ENCODE assay signal across 22 cellular contexts in the genomic region with DNA sequence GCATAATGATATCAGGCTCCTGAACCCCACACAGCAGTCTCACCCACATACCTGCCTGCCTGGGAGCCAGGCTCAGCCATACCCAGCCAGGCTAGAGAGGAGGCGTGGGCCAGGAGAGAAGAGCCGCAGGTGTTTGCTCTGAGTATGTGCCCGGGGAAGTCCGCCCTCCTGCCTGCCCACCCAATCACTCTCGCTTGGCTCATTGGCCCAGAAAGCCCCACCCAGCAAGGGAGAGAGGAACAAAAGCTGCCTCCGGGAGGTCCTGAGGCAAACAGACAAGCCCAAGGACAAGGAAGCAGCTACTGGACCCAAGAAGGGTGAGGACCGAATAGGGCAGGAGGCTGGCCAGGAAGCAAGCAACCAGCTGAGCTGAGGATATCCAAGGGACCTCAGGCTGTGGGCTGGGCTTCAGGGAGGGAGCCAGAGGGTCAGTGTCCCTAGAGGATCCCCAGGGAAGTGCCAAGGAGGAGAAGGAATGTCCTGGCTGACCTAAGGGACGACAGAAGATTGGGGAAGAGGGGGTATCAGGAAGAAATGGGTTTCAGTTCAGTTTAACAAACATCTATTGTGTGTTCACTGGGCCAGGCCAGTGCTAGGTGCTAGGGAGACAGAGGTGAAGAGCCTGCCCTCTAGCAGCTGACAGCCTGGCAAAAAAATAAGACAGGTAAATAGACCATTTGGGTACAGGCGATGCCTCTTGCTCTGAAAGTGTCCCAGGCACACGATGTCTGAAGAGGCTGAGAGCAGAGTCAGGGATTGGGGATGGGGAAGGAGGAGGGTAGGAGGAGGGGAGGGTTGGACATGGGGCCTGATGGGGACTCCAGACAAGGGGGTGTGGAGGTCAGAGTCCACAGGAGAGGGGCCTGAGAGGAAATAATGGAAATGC. TPM values are rescaled to one million over a fixed set of nuclear protein-coding genes. Genes with fewer than 3 reads are reported as not detected.
DNase-seq lines count a peak whose midpoint lies in the region; ATAC-seq, FAIRE-seq and TF ChIP-seq lines count a peak whose summit lies in the region.
"Had no signal": no experiment of that assay in that cellular context is flagged by ENCODE, and none has a peak within 500 bp of the region (broad histone marks: within the 10 kb centered on the region; RNA-seq: fewer than 3 reads in every experiment).

A gene (plus strand): TSS at position 269 of the 886 bp plus-strand sequence. CDS start 1,515 bp downstream, outside the sequence.

- H3K4me3 Mint-ChIP-seq in stimulated activated naive B cell treated with anti-CD40 and anti-IgM and Interleukin-4, amounts not matched to agents 10 μg/mL and 1 μg/mL and 100 μg/mL, for 72 hours: no peak within 1 kb of the TSS
- H3K4me3 Mint-ChIP-seq: natural killer cell; stimulated activated naive CD8-positive, alpha-beta T cell treated with anti-CD3 and anti-CD28 coated beads, Interleukin-15, amount 100 ng/mL, for 72 hours; T-helper 2 cell treated with Interferon-gamma antibody and Interleukin-4, amounts not matched to agents 5 μg/mL and 100 μg/mL, for 36 hours had no signal

- peaks cover 14 to 20% of the 10 kb centered on the region in 2 donors for H3K27me3 Mint-ChIP-seq in stimulated activated naive B cell treated with anti-CD40 and anti-IgM and Interleukin-4, amounts not matched to agents 10 μg/mL and 1 μg/mL and 100 μg/mL, for 72 hours

- no peak for ATAC-seq in stimulated activated naive B cell treated with anti-CD40 and anti-IgM and Interleukin-4, amounts not matched to agents 10 μg/mL and 1 μg/mL and 100 μg/mL, for 72 hours (replicated peaks)
- ATAC-seq in sciatic nerve: no peak
- ATAC-seq: activated CD4-positive, CD25-positive, alpha-beta regulatory T cell treated with anti-CD3 and anti-CD28 coated beads, Interleukin-2, amount 50 U/mL, for 24 hours; gastrocnemius medialis; natural killer cell; stimulated activated naive CD8-positive, alpha-beta T cell treated with anti-CD3 and anti-CD28 coated beads, Interleukin-15, amount 100 ng/mL, for 72 hours had no signal

- H3K36me3 ChIP-seq in bronchial epithelial cell (ENCODE audit: control insufficient read depth, insufficient read depth, low read length) (peaks cover 7% of the 10 kb centered on the region), kidney epithelial cell (ENCODE audit: control insufficient read depth, insufficient read depth, low read length) (no peaks in the 10 kb centered on the region)
- H3K36me3 ChIP-seq: gastrocnemius medialis, right atrium auricular region, SJSA1 had no signal

- no peaks in the 10 kb centered on the region for H3K9me3 Mint-ChIP-seq in stimulated activated naive B cell treated with anti-CD40 and anti-IgM and Interleukin-4, amounts not matched to agents 10 μg/mL and 1 μg/mL and 100 μg/mL, for 72 hours
- H3K9me3 Mint-ChIP-seq: natural killer cell; stimulated activated naive CD8-positive, alpha-beta T cell treated with anti-CD3 and anti-CD28 coated beads, Interleukin-15, amount 100 ng/mL, for 72 hours; T-helper 2 cell treated with Interferon-gamma antibody and Interleukin-4, amounts not matched to agents 5 μg/mL and 100 μg/mL, for 36 hours had no signal

- FAIRE-seq in bronchial epithelial cell (lab: Jason Lieb, UNC): peak; percentile 28
- FAIRE-seq: A549 had no signal

- H3K36me3 Mint-ChIP-seq in stimulated activated naive B cell treated with anti-CD40 and anti-IgM and Interleukin-4, amounts not matched to agents 10 μg/mL and 1 μg/mL and 100 μg/mL, for 72 hours: no peaks in the 10 kb centered on the region
- H3K36me3 Mint-ChIP-seq: natural killer cell had no signal

- peak; percentile 12 for TF ChIP-seq CTCF in bronchial epithelial cell (IDR thresholded peaks at IDR 0.05; ENCODE audit: insufficient read depth, low read length, severe bottlenecking)
- peak; percentile 10 for TF ChIP-seq CTCF in kidney epithelial cell (IDR thresholded peaks at IDR 0.05; ENCODE audit: insufficient read depth, low read length, poor library complexity, severe bottlenecking)

- H3K27me3 ChIP-seq in bronchial epithelial cell (ENCODE audit: control insufficient read depth, insufficient read depth, low read length) (no peaks in the 10 kb centered on the region), kidney epithelial cell (ENCODE audit: control insufficient read depth, insufficient read depth, low read length) (no peaks in the 10 kb centered on the region)
- H3K27me3 ChIP-seq: gastrocnemius medialis, right atrium auricular region, SJSA1 had no signal

- peak within 1 kb of the TSS; percentile 21 for H3K27ac Mint-ChIP-seq in stimulated activated naive B cell treated with anti-CD40 and anti-IgM and Interleukin-4, amounts not matched to agents 10 μg/mL and 1 μg/mL and 100 μg/mL, for 72 hours
- H3K27ac Mint-ChIP-seq: natural killer cell; stimulated activated naive CD8-positive, alpha-beta T cell treated with anti-CD3 and anti-CD28 coated beads, Interleukin-15, amount 100 ng/mL, for 72 hours; T-helper 2 cell treated with Interferon-gamma antibody and Interleukin-4, amounts not matched to agents 5 μg/mL and 100 μg/mL, for 36 hours had no signal

- no peaks in the 10 kb centered on the region for H3K4me1 Mint-ChIP-seq in stimulated activated naive B cell treated with anti-CD40 and anti-IgM and Interleukin-4, amounts not matched to agents 10 μg/mL and 1 μg/mL and 100 μg/mL, for 72 hours
- H3K4me1 Mint-ChIP-seq: stimulated activated naive CD8-positive, alpha-beta T cell treated with anti-CD3 and anti-CD28 coated beads, Interleukin-15, amount 100 ng/mL, for 72 hours had no signal

- intact Hi-C loops in sciatic nerve (cut with DNase I): no loop called here

- no peak within 1 kb of the TSS for H3K4me3 ChIP-seq in bronchial epithelial cell (ENCODE audit: low read depth, low read length)
- no peak within 1 kb of the TSS for H3K4me3 ChIP-seq in kidney epithelial cell (ENCODE audit: low read depth, low read length)
- H3K4me3 ChIP-seq: A549, gastrocnemius medialis, lung, right atrium auricular region, SJSA1 had no signal

- DNase-seq in NCI-H510A treated with DMSO at 0.1 percent for 48 hours (lab: John Stamatoyannopoulos, UW) (peak; percentile 53), NCI-H510A (lab: John Stamatoyannopoulos, UW) (no peak), bronchial epithelial cell (ENCODE audit: low read depth) (peak; percentile 64), kidney epithelial cell (ENCODE audit: low read depth) (no peak), sciatic nerve (ENCODE audit: low spot score) (no peak), NCI-H2029 treated with DMSO at 0.1 percent for 48 hours (lab: John Stamatoyannopoulos, UW) (no peak), epidermal melanocyte (ENCODE audit: insufficient read length, low spot score) (no peak)
- no peak for DNase-seq in stimulated activated naive B cell treated with anti-CD40 and anti-IgM and Interleukin-4, amounts not matched to agents 10 μg/mL and 1 μg/mL and 100 μg/mL, for 72 hours
- DNase-seq: activated gamma-delta T cell treated with Interleukin-2 at 50 U/mL for 16 hours; C1 segment of cervical spinal cord; gastrocnemius medialis; natural killer cell; NCI-H2029; NCI-H524 treated with DMSO at 0.1 percent for 48 hours; stimulated activated naive CD8-positive, alpha-beta T cell treated with anti-CD3 and anti-CD28 coated beads, Interleukin-15, amount 100 ng/mL, for 72 hours had no signal

RNA-seq across cellular contexts. Expression of the gene that starts here (rescaled TPM):
- total RNA-seq in bronchial epithelial cell (8.2 and 17.3 TPM in 2 replicates), kidney epithelial cell (0.89 and 1.3 TPM in 2 replicates), sciatic nerve (not detected)
- total RNA-seq: cerebellum, gastrocnemius medialis, natural killer cell, right atrium auricular region, SJSA1 had no signal

Comparison
In these comparisons a context has a peak if more than half of its experiments do, and no peak if none do; other contexts are left out.
1. DNase-seq: peak in NCI-H510A treated with DMSO at 0.1 percent for 48 hours (single experiment) and bronchial epithelial cell (single experiment); none in NCI-H510A (single experiment), kidney epithelial cell (single experiment), stimulated activated naive B cell treated with anti-CD40 and anti-IgM and Interleukin-4, amounts not matched to agents 10 μg/mL and 1 μg/mL and 100 μg/mL, for 72 hours (single experiment), sciatic nerve (single experiment), NCI-H2029 treated with DMSO at 0.1 percent for 48 hours (single experiment) and epidermal melanocyte (single experiment).